29 cellular contexts compared by ENCODE assay signal in genomic region chr6:157137501-157137900, GRCh38.
"Had no signal": no experiment of that assay in that cellular context is flagged by ENCODE, and none has a peak within 500 bp of the region (broad histone marks: within the 10 kb centered on the region; RNA-seq: fewer than 3 reads in every experiment).

No MANE protein-coding gene starts in this region.

- ATAC-seq: heart right ventricle, left ventricle myocardium superior, right cardiac atrium had no signal

- H3K9me3 ChIP-seq: adrenal gland, heart right ventricle, spleen, thoracic aorta, upper lobe of left lung, vagina had no signal

- H3K4me3 Mint-ChIP-seq: activated CD4-positive, alpha-beta memory T cell treated with anti-CD3 and anti-CD28 coated beads for 36 hours; activated T-cell treated with anti-CD3 and anti-CD28 coated beads, Interleukin-2, amount 50 U/mL, for 24 hours; brain; T-helper 1 cell treated with Interleukin-12 subunit alpha and Interleukin-12 subunit beta and Interleukin-4 antibody, amounts not matched to agents 30 μg/mL and 1 μg/mL, for 36 hours had no signal

- H3K4me3 ChIP-seq: adrenal gland, cardiac muscle cell, coronary artery, dorsolateral prefrontal cortex, heart right ventricle, spleen, thoracic aorta, upper lobe of left lung, vagina had no signal

- H3K27ac ChIP-seq: adrenal gland, cardiac muscle cell, coronary artery, dorsolateral prefrontal cortex, foreskin keratinocyte, heart right ventricle, parathyroid adenoma, spleen, thoracic aorta, upper lobe of left lung, vagina, VCaP had no signal

- DNase-seq: activated CD8-positive, alpha-beta memory T cell treated with anti-CD3 and anti-CD28 coated beads, Interleukin-2, amount 50 U/mL, for 4 hours; activated naive CD4-positive, alpha-beta T cell; activated T-cell treated with anti-CD3 and anti-CD28 coated beads, Interleukin-2, amount 50 U/mL, for 24 hours; adrenal gland; aorta; cerebellar nuclear complex; dorsolateral prefrontal cortex; effector memory CD4-positive, alpha-beta T cell; foreskin keratinocyte; heart right ventricle; islet precursor cell; left ventricle myocardium superior; right cardiac atrium; spleen; stimulated activated naive CD4-positive, alpha-beta T cell treated with Interleukin-2 at 50 U/mL for 16 hours; SW 1271; T-helper 9 cell; upper lobe of left lung had no signal

- H3K9me3 Mint-ChIP-seq: activated CD4-positive, alpha-beta memory T cell treated with anti-CD3 and anti-CD28 coated beads for 36 hours; activated naive CD4-positive, alpha-beta T cell treated with anti-CD3 and anti-CD28 coated beads, Interleukin-2, amount 50 U/mL, for 72 hours; activated T-cell treated with anti-CD3 and anti-CD28 coated beads, Interleukin-2, amount 50 U/mL, for 24 hours; activated T-helper 2 cell treated with anti-CD3 and anti-CD28 coated beads, Interferon-gamma antibody, Interleukin-2, Interleukin-4, amounts not matched to agents 10 μg/mL and 5 μg/mL and 100 μg/mL, durations not matched to agents 14 hours and 24 hours and 36 hours; brain; T-helper 1 cell treated with Interleukin-12 subunit alpha and Interleukin-12 subunit beta and Interleukin-4 antibody, amounts not matched to agents 30 μg/mL and 1 μg/mL, for 36 hours had no signal

- H3K27ac Mint-ChIP-seq: activated CD4-positive, alpha-beta memory T cell treated with anti-CD3 and anti-CD28 coated beads for 36 hours; brain; T-helper 1 cell treated with Interleukin-12 subunit alpha and Interleukin-12 subunit beta and Interleukin-4 antibody, amounts not matched to agents 30 μg/mL and 1 μg/mL, for 36 hours had no signal

- H3K27me3 ChIP-seq: adrenal gland, cardiac muscle cell, dorsolateral prefrontal cortex, foreskin keratinocyte, heart right ventricle, spleen, upper lobe of left lung, vagina had no signal

- H3K36me3 Mint-ChIP-seq: activated naive CD4-positive, alpha-beta T cell treated with anti-CD3 and anti-CD28 coated beads, Interleukin-2, amount 50 U/mL, for 72 hours had no signal

- H3K4me1 ChIP-seq: foreskin keratinocyte, parathyroid adenoma, spleen, vagina had no signal

- H3K27me3 Mint-ChIP-seq: activated CD4-positive, alpha-beta memory T cell treated with anti-CD3 and anti-CD28 coated beads for 36 hours; activated T-cell treated with anti-CD3 and anti-CD28 coated beads, Interleukin-2, amount 50 U/mL, for 24 hours; brain had no signal
